In the genomic region with DNA sequence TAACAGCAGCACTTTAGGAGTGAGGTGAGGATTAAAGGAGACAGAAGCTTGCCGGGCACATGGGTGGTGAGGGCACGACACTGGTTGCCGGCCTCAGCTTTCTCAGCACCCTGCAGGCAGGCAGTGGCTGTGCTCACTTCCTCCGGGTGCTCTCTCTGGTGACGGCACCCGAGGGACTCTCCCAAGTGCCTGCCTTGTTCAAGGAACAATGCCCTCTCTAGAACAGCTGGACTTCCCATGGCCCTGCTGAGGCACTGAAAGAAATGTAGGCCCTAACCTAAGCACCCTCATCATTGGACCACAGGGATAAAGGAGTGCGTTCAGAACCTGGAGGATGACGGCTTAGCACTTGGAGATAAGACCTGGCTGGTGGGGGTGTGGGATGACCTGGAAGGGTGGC, we compare ENCODE assay signal across 10 cellular contexts.
A peak's percentile ranks its signal among the peaks of the same experiment; 100 is the strongest.
DNase-seq lines count a peak whose midpoint lies in the region; ATAC-seq and TF ChIP-seq lines count a peak whose summit lies in the region.
"Had no signal": no experiment of that assay in that cellular context is flagged by ENCODE, and none has a peak within 500 bp of the region (broad histone marks: within the 10 kb centered on the region; RNA-seq: fewer than 3 reads in every experiment).

No MANE protein-coding gene starts in this region.

- H3K4me1 ChIP-seq in CD8-positive, alpha-beta T cell (ENCODE audit: insufficient read depth, low read length), result peaks cover 22% of the 10 kb centered on the region

- POLR2A ChIA-PET in CD8-positive, alpha-beta T cell (lab: Charles Lee), result no interaction called here

- DNase-seq in CD8-positive, alpha-beta T cell, result peak in 1 of 7 experiments; percentile 47
- DNase-seq in NCI-H2107 (lab: John Stamatoyannopoulos, UW) (peak; percentile 51), progenitor cell of endocrine pancreas (ENCODE audit: low spot score, unreplicated experiment) (no peak), NCI-H345 treated with DMSO at 0.1 percent for 48 hours (lab: John Stamatoyannopoulos, UW; ENCODE audit: unreplicated experiment) (no peak), putamen (ENCODE audit: low spot score) (no peak), amniotic stem cell (lab: John Stamatoyannopoulos, UW) (no peak), NCI-H1105 treated with DMSO at 0.1 percent for 48 hours (lab: John Stamatoyannopoulos, UW) (no peak)
- DNase-seq: activated naive CD4-positive, alpha-beta T cell treated with anti-CD3 and anti-CD28 coated beads, Interleukin-2, amount 50 U/mL, for 16 hours; stimulated activated CD4-positive, alpha-beta T cell treated with anti-CD3 and anti-CD28 coated beads, Interleukin-12 subunit alpha, Interleukin-12 subunit beta, amount 100 ng/mL, for 4 hours had no signal

- H3K36me3 ChIP-seq in CD8-positive, alpha-beta T cell (ENCODE audit: insufficient read depth, low read length), result peaks cover 8% of the 10 kb centered on the region

- H3K27me3 ChIP-seq in CD8-positive, alpha-beta T cell (ENCODE audit: insufficient read depth, low read length), result no peaks in the 10 kb centered on the region

- H3K27ac Mint-ChIP-seq in CD8-positive, alpha-beta T cell, result peak overlapping the region; percentile 27
- peak overlapping the region; percentile 4 for H3K27ac Mint-ChIP-seq in progenitor cell of endocrine pancreas

- H3K4me3 Mint-ChIP-seq in CD8-positive, alpha-beta T cell, result no peak overlapping the region
- no peak overlapping the region for H3K4me3 Mint-ChIP-seq in progenitor cell of endocrine pancreas (ENCODE audit: low read depth)

- no peaks in the 10 kb centered on the region for H3K9me3 ChIP-seq in CD8-positive, alpha-beta T cell (ENCODE audit: low read length)

- no peaks in the 10 kb centered on the region for H3K27me3 Mint-ChIP-seq in CD8-positive, alpha-beta T cell (ENCODE audit: low read depth)
- H3K27me3 Mint-ChIP-seq in progenitor cell of endocrine pancreas, result no peaks in the 10 kb centered on the region

- peak; percentile 46 for ATAC-seq in CD8-positive, alpha-beta T cell
- peak; percentile 61 for ATAC-seq in esophagus mucosa

- H3K4me1 Mint-ChIP-seq in CD8-positive, alpha-beta T cell (ENCODE audit: low read depth), result peaks cover 20% of the 10 kb centered on the region
- H3K4me1 Mint-ChIP-seq in progenitor cell of endocrine pancreas (ENCODE audit: low read depth), result no peaks in the 10 kb centered on the region

- H3K4me3 ChIP-seq in CD8-positive, alpha-beta T cell (ENCODE audit: low read depth, low read length), result no peak overlapping the region

- intact Hi-C loops in CD8-positive, alpha-beta T cell (cut with DNase I, micrococcal nuclease), result loop anchor here in 1 of 2 experiments (10.0 kb wide), 1 partner anchor 252 kb away; no protein-coding TSS in a partner anchor

- no peak for TF ChIP-seq CTCF in CD8-positive, alpha-beta T cell (IDR thresholded peaks at IDR 0.05)
- TF ChIP-seq CTCF in progenitor cell of endocrine pancreas (IDR thresholded peaks at IDR 0.05; ENCODE audit: unreplicated experiment), result no peak

- peaks cover 32% of the 10 kb centered on the region for H3K36me3 Mint-ChIP-seq in CD8-positive, alpha-beta T cell
- H3K36me3 Mint-ChIP-seq in progenitor cell of endocrine pancreas (ENCODE audit: insufficient read depth), result peaks cover 4% of the 10 kb centered on the region

- no peaks in the 10 kb centered on the region for H3K9me3 Mint-ChIP-seq in CD8-positive, alpha-beta T cell
- no peaks in the 10 kb centered on the region for H3K9me3 Mint-ChIP-seq in progenitor cell of endocrine pancreas (ENCODE audit: low read depth)

- no peak overlapping the region for H3K27ac ChIP-seq in CD8-positive, alpha-beta T cell (ENCODE audit: low read depth, low read length)

- CTCF ChIA-PET in CD8-positive, alpha-beta T cell (lab: Charles Lee), result interaction anchor here (1.6 to 2.7 kb wide), 4 partner anchors 79 to 183 kb away, joined by 3 to 11 read pairs (median 8); no protein-coding TSS in a partner anchor
